Comparison of ENCODE assay signal across 1 cellular context in genomic region chr11:58578136-58578634, GRCh38.
TF ChIP-seq lines count a peak whose summit lies in the region.

No MANE protein-coding gene starts in this region.

TF ChIP-seq in K562, 482 proteins besides CTCF, POLR2A, EP300 and RAD21 (continued from another document):
- no peak for TF ChIP-seq ZNF398 (CRISPR knock-in tag; IDR thresholded peaks at IDR 0.05)
- TF ChIP-seq TFAP4 (CRISPR knock-in tag; IDR thresholded peaks at IDR 0.05; ENCODE audit: borderline replicate concordance): peak; percentile 37; the same call in 1 of the 2 replicates
- TF ChIP-seq HBP1 (CRISPR knock-in tag; IDR thresholded peaks at IDR 0.05): no peak
- no peak for TF ChIP-seq FOXJ3 (CRISPR knock-in tag; IDR thresholded peaks at IDR 0.05)
- TF ChIP-seq ZNF41 (CRISPR knock-in tag; conservative IDR thresholded peaks at IDR 0.05): no peak
- no peak for TF ChIP-seq RBM17 (IDR thresholded peaks at IDR 0.05; ENCODE audit: borderline replicate concordance, low read depth, low read length)
- no peak for TF ChIP-seq COPS2 (conservative IDR thresholded peaks at IDR 0.05)
- TF ChIP-seq EZH2 (IDR thresholded peaks at IDR 0.05; ENCODE audit: borderline replicate concordance, low read depth, low read length): no peak
- no peak for TF ChIP-seq ZNF121 (CRISPR knock-in tag; conservative IDR thresholded peaks at IDR 0.05)
- TF ChIP-seq SP2 (IDR thresholded peaks at IDR 0.05; ENCODE audit: extremely low read depth, low read depth, low read length, poor library complexity, severe bottlenecking): no peak
- no peak for TF ChIP-seq ZNF277 (CRISPR knock-in tag; IDR thresholded peaks at IDR 0.05; ENCODE audit: borderline replicate concordance)
- TF ChIP-seq ZNF212 (CRISPR knock-in tag; IDR thresholded peaks at IDR 0.05): no peak
- no peak for TF ChIP-seq NR3C1 (CRISPR knock-in tag; IDR thresholded peaks at IDR 0.05)
- TF ChIP-seq MYBL2 (IDR thresholded peaks at IDR 0.05; ENCODE audit: low read depth): no peak
- TF ChIP-seq MYBL2 (CRISPR knock-in tag; IDR thresholded peaks at IDR 0.05; ENCODE audit: borderline replicate concordance): no peak
- TF ChIP-seq BRD4 (IDR thresholded peaks at IDR 0.05): peak; percentile 91; the same call in 1 of the 2 replicates
- no peak for TF ChIP-seq HOXB6 (CRISPR knock-in tag; IDR thresholded peaks at IDR 0.05; ENCODE audit: borderline replicate concordance)
- TF ChIP-seq RBBP5 (IDR thresholded peaks at IDR 0.05; ENCODE audit: borderline replicate concordance, insufficient read depth, low read length, poor library complexity, severe bottlenecking): no peak
- no peak for TF ChIP-seq NELFE (IDR thresholded peaks at IDR 0.05; ENCODE audit: insufficient read depth, insufficient read length)
- TF ChIP-seq SETDB1 (IDR thresholded peaks at IDR 0.05; ENCODE audit: low read length): no peak
- TF ChIP-seq FIP1L1 (IDR thresholded peaks at IDR 0.05; ENCODE audit: low read depth, low read length, poor library complexity, severe bottlenecking): no peak
- no peak for TF ChIP-seq PRMT5 (CRISPR knock-in tag; IDR thresholded peaks at IDR 0.05)
- 0 out of 4 replicates have a peak, but pooled peaks of 1 of the 2 experiments have one; percentile 24 for TF ChIP-seq ARNT (IDR thresholded peaks at IDR 0.05)
- no peak for TF ChIP-seq CBFA2T2 (conservative IDR thresholded peaks at IDR 0.05)
- peak in 1 of 3 experiments; percentile 70; a peak in 1 of 6 replicates for TF ChIP-seq ZBTB11 (CRISPR knock-in tag; IDR thresholded peaks at IDR 0.05)
- TF ChIP-seq FOXK2 (conservative IDR thresholded peaks at IDR 0.05 in 1 of 2, IDR thresholded peaks at IDR 0.05 in 1 of 2; ENCODE audit: low read depth in 2 of 2): peak; percentile 96 to 97
- no peak for TF ChIP-seq CSDE1 (IDR thresholded peaks at IDR 0.05)
- TF ChIP-seq DACH1 (IDR thresholded peaks at IDR 0.05; ENCODE audit: partially characterized antibody): no peak
- peak; percentile 73 for TF ChIP-seq POLR2H (tag; IDR thresholded peaks at IDR 0.05; ENCODE audit: low read depth)
- TF ChIP-seq RFX1 (IDR thresholded peaks at IDR 0.05): peak; percentile 87
- TF ChIP-seq ID3 (CRISPR knock-in tag; IDR thresholded peaks at IDR 0.05): no peak
- no peak for TF ChIP-seq ID3 (tag; IDR thresholded peaks at IDR 0.05)
- TF ChIP-seq NCOA4 (IDR thresholded peaks at IDR 0.05; ENCODE audit: partially characterized antibody): no peak
- TF ChIP-seq ATF6 (CRISPR knock-in tag; IDR thresholded peaks at IDR 0.05): peak; percentile 83; the same call in 1 of the 2 replicates
- peak; percentile 0 for TF ChIP-seq NFYB (IDR thresholded peaks at IDR 0.05; ENCODE audit: extremely low read depth, insufficient read length)
- no peak for TF ChIP-seq ZHX1 (conservative IDR thresholded peaks at IDR 0.05; ENCODE audit: low read length)
- TF ChIP-seq CTBP1 (IDR thresholded peaks at IDR 0.05; ENCODE audit: borderline replicate concordance): no peak
- no peak for TF ChIP-seq PHTF2 (CRISPR knock-in tag; IDR thresholded peaks at IDR 0.05)
- TF ChIP-seq GABPA (tag; conservative IDR thresholded peaks at IDR 0.05; ENCODE audit: low read depth): peak; percentile 98
- no peak for TF ChIP-seq ZBTB17 (CRISPR knock-in tag; IDR thresholded peaks at IDR 0.05)
- TF ChIP-seq SNAPC5 (CRISPR knock-in tag; IDR thresholded peaks at IDR 0.05): no peak
- TF ChIP-seq THRB (CRISPR knock-in tag; conservative IDR thresholded peaks at IDR 0.05): no peak
- no peak for TF ChIP-seq ZNF174 (CRISPR knock-in tag; IDR thresholded peaks at IDR 0.05)
- no peak for TF ChIP-seq BCL6 (CRISPR knock-in tag; IDR thresholded peaks at IDR 0.05)
- TF ChIP-seq ZNF253 (CRISPR knock-in tag; conservative IDR thresholded peaks at IDR 0.05): no peak
- no peak for TF ChIP-seq KDM2B (CRISPR knock-in tag; IDR thresholded peaks at IDR 0.05)
- TF ChIP-seq ZNF134 (CRISPR knock-in tag; conservative IDR thresholded peaks at IDR 0.05): no peak
- no peak for TF ChIP-seq ZNF239 (CRISPR knock-in tag; IDR thresholded peaks at IDR 0.05)
- TF ChIP-seq CREM (IDR thresholded peaks at IDR 0.05; ENCODE audit: low read depth): peak; percentile 91
